In genomic region chr3:127746400-127747057, GRCh38 we compare ENCODE assay signal across 12 cellular contexts.
DNase-seq lines count a peak whose midpoint lies in the region; ATAC-seq, FAIRE-seq and TF ChIP-seq lines count a peak whose summit lies in the region.
"Had no signal": no experiment of that assay in that cellular context is flagged by ENCODE, and none has a peak within 500 bp of the region (broad histone marks: within the 10 kb centered on the region; RNA-seq: fewer than 3 reads in every experiment).

No MANE protein-coding gene starts in this region.

- H3K9me3 ChIP-seq in ascending aorta: no peaks in the 10 kb centered on the region
- no peaks in the 10 kb centered on the region for H3K9me3 ChIP-seq in heart right ventricle
- no peaks in the 10 kb centered on the region for H3K9me3 ChIP-seq in sigmoid colon

- no peak for TF ChIP-seq EP300 in sigmoid colon (IDR thresholded peaks at IDR 0.05)

- TF ChIP-seq POLR2A in sigmoid colon (IDR thresholded peaks at IDR 0.05) (no peak), GM12892 (IDR thresholded peaks at IDR 0.05; ENCODE audit: low read depth, low read length) (no peak)

- H3K27me3 Mint-ChIP-seq in natural killer cell treated with Interleukin-12 subunit alpha and Interleukin-12 subunit beta and Interleukin-15 and Interleukin-18, amount 100 ng/mL, for 72 hours: peaks cover 5 to 8% of the 10 kb centered on the region in 2 donors

- H3K4me1 Mint-ChIP-seq in natural killer cell treated with Interleukin-12 subunit alpha and Interleukin-12 subunit beta and Interleukin-15 and Interleukin-18, amount 100 ng/mL, for 72 hours (ENCODE audit: low read depth in 2 of 2): peaks cover 0 to 2% of the 10 kb centered on the region in 2 donors

- no peak for FAIRE-seq in GM12892 (lab: Jason Lieb, UNC)
- FAIRE-seq: D721Med had no signal

- H3K4me1 ChIP-seq in ascending aorta (peaks cover 8 to 28% of the 10 kb centered on the region in 2 donors), heart right ventricle (peaks cover 27 to 100% (median 85%) of the 10 kb centered on the region in 9 donors), sigmoid colon (peaks cover 0 to 48% (median 42%) of the 10 kb centered on the region in 4 donors)

- H3K36me3 ChIP-seq in ascending aorta (no peaks in the 10 kb centered on the region), heart right ventricle (peaks cover 0 to 5% (median 0%) of the 10 kb centered on the region in 9 donors), sigmoid colon (no peaks in the 10 kb centered on the region)

- intact Hi-C loops in ascending aorta (cut with DNase I) (loop anchor here (1.0 to 5.0 kb wide), 5 partner anchors 9 to 206 kb away; partner anchors contain the start of genes MCM2 and MGLL), heart right ventricle (cut with DNase I) (loop anchor here in 7 of 10 donors (1.0 to 5.0 kb wide), 10 partner anchors 34 to 76 kb away; partner anchors contain the start of gene MGLL (in 5 of the 7)), sigmoid colon (cut with DNase I) (no loop called here)

- peak; percentile 25 to 80 (median 60) for ATAC-seq in heart right ventricle
- no peak for ATAC-seq in natural killer cell treated with Interleukin-12 subunit alpha and Interleukin-12 subunit beta and Interleukin-15 and Interleukin-18, amount 100 ng/mL, for 72 hours
- ATAC-seq: activated CD8-positive, alpha-beta memory T cell treated with anti-CD3 and anti-CD28 coated beads, Interleukin-2, amount 10 ng/mL, durations not matched to agents 7 days and 5 days had no signal

- TF ChIP-seq CTCF in GM12864 (IDR thresholded peaks at IDR 0.05; ENCODE audit: low read depth, low read length, missing control alignments): peak; percentile 26
- no peak for TF ChIP-seq CTCF in ascending aorta (IDR thresholded peaks at IDR 0.05)
- peak in 8 of 9 donors; percentile 12 to 51 (median 32) for TF ChIP-seq CTCF in heart right ventricle (IDR thresholded peaks at IDR 0.05)
- TF ChIP-seq CTCF in sigmoid colon (IDR thresholded peaks at IDR 0.05): no peak

- peak overlapping the region; percentile 84 to 85 for H3K27ac ChIP-seq in ascending aorta
- peak overlapping the region; percentile 63 to 94 (median 84) for H3K27ac ChIP-seq in heart right ventricle
- peak overlapping the region; percentile 19 to 74 (median 68) for H3K27ac ChIP-seq in sigmoid colon

- H3K4me3 ChIP-seq in GM12864 (ENCODE audit: low read depth, low read length): no peak overlapping the region
- no peak overlapping the region for H3K4me3 ChIP-seq in ascending aorta
- no peak overlapping the region for H3K4me3 ChIP-seq in heart right ventricle
- no peak overlapping the region for H3K4me3 ChIP-seq in sigmoid colon

- whole genome bisulfite sequencing in heart right ventricle, 2 donors: 60 to 72% methylated on average over 10 of the region's 10 CpGs
- WGBS in sigmoid colon, 2 donors: 41 to 69% methylated on average over 10 of the region's 10 CpGs

- no peak overlapping the region for H3K27ac Mint-ChIP-seq in natural killer cell treated with Interleukin-12 subunit alpha and Interleukin-12 subunit beta and Interleukin-15 and Interleukin-18, amount 100 ng/mL, for 72 hours
- H3K27ac Mint-ChIP-seq: activated CD8-positive, alpha-beta memory T cell treated with anti-CD3 and anti-CD28 coated beads, Interleukin-2, amount 10 ng/mL, durations not matched to agents 7 days and 5 days had no signal

- no peaks in the 10 kb centered on the region for H3K9me3 Mint-ChIP-seq in natural killer cell treated with Interleukin-12 subunit alpha and Interleukin-12 subunit beta and Interleukin-15 and Interleukin-18, amount 100 ng/mL, for 72 hours

- no peak for DNase-seq in GM12864 (ENCODE audit: low read depth)
- no peak for DNase-seq in ascending aorta (ENCODE audit: low spot score in 2 of 2)
- peak; percentile 53 to 61 for DNase-seq in heart right ventricle
- DNase-seq in sigmoid colon: no peak
- no peak for DNase-seq in GM12892 (ENCODE audit: insufficient read length)
- no peak for DNase-seq in NCI-H146 treated with DMSO at 0.1 percent for 48 hours (lab: John Stamatoyannopoulos, UW; ENCODE audit: unreplicated experiment)
- no peak for DNase-seq in natural killer cell treated with Interleukin-12 subunit alpha and Interleukin-12 subunit beta and Interleukin-15 and Interleukin-18, amount 100 ng/mL, for 72 hours (ENCODE audit: low spot score)
- no peak for DNase-seq in occipital lobe (lab: John Stamatoyannopoulos, UW)
- DNase-seq: activated CD8-positive, alpha-beta memory T cell treated with anti-CD3 and anti-CD28 coated beads, Interleukin-2, amount 10 ng/mL, durations not matched to agents 7 days and 5 days; NCI-H510A; stimulated activated naive CD4-positive, alpha-beta T cell treated with Interleukin-2 at 50 U/mL for 16 hours had no signal

- H3K4me3 Mint-ChIP-seq in natural killer cell treated with Interleukin-12 subunit alpha and Interleukin-12 subunit beta and Interleukin-15 and Interleukin-18, amount 100 ng/mL, for 72 hours: no peak overlapping the region
- H3K4me3 Mint-ChIP-seq: activated CD8-positive, alpha-beta memory T cell treated with anti-CD3 and anti-CD28 coated beads, Interleukin-2, amount 10 ng/mL, durations not matched to agents 7 days and 5 days had no signal

- H3K27me3 ChIP-seq in ascending aorta (no peaks in the 10 kb centered on the region), heart right ventricle (no peaks in the 10 kb centered on the region), sigmoid colon (no peaks in the 10 kb centered on the region)

- no peaks in the 10 kb centered on the region for H3K36me3 Mint-ChIP-seq in natural killer cell treated with Interleukin-12 subunit alpha and Interleukin-12 subunit beta and Interleukin-15 and Interleukin-18, amount 100 ng/mL, for 72 hours
- H3K36me3 Mint-ChIP-seq: activated CD8-positive, alpha-beta memory T cell treated with anti-CD3 and anti-CD28 coated beads, Interleukin-2, amount 10 ng/mL, durations not matched to agents 7 days and 5 days had no signal

Comparison
In these comparisons a context has a peak if more than half of its experiments do, and no peak if none do; other contexts are left out.
1. DNase-seq: peak in heart right ventricle (2 of 2); none in GM12864 (single experiment), ascending aorta (0 of 2), sigmoid colon (single experiment), GM12892 (single experiment), NCI-H146 treated with DMSO at 0.1 percent for 48 hours (single experiment), natural killer cell treated with Interleukin-12 subunit alpha and Interleukin-12 subunit beta and Interleukin-15 and Interleukin-18, amount 100 ng/mL, for 72 hours (single experiment) and occipital lobe (single experiment).
2. CTCF ChIP-seq: peak in GM12864 (single experiment) and heart right ventricle (8 of 9); none in ascending aorta (0 of 3) and sigmoid colon (0 of 4).
3. ATAC-seq: peak in heart right ventricle (8 of 8); none in natural killer cell treated with Interleukin-12 subunit alpha and Interleukin-12 subunit beta and Interleukin-15 and Interleukin-18, amount 100 ng/mL, for 72 hours (0 of 2).
4. Peak in every context shown above with its lines, with median percentiles within 50 percentile points of each other: H3K27ac ChIP-seq.